24 cellular contexts compared by ENCODE assay signal in the genomic region with DNA sequence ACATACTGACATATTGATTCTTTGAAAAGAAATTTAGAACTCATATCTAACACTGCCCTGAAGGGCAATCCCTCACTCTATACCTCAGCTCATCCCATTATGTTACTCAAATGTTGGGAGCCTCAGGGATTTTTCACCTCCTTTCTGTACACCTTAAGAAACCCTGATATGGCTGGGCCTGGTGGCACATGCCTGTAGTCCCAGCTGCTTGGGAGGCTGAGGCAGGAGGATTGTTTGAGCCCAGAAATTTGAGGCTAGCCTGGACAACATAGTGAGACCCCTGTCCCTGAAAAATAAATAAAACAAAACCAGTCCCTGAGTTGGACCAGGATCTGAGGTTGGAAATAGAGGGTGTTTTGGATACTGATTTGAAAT. TPM values are rescaled to one million over a fixed set of nuclear protein-coding genes. Genes with fewer than 3 reads are reported as not detected.
"Had no signal": no experiment of that assay in that cellular context is flagged by ENCODE, and none has a peak within 500 bp of the region (broad histone marks: within the 10 kb centered on the region; RNA-seq: fewer than 3 reads in every experiment).

No MANE protein-coding gene starts in this region.

- H3K27me3 ChIP-seq: MG63, SJSA1 had no signal

- H3K4me3 Mint-ChIP-seq: activated CD4-positive, alpha-beta T cell treated with anti-CD3 and anti-CD28 coated beads for 36 hours; activated CD4-positive, alpha-beta T cell treated with anti-CD3 and anti-CD28 coated beads, Interleukin-2, amount 10 ng/mL, durations not matched to agents 7 days and 5 days; activated CD8-positive, alpha-beta T cell treated with anti-CD3 and anti-CD28 coated beads, Interleukin-2, amount 10 ng/mL, durations not matched to agents 7 days and 5 days; activated naive CD4-positive, alpha-beta T cell treated with anti-CD3 and anti-CD28 coated beads, Interleukin-2, amount 10 ng/mL, durations not matched to agents 7 days and 5 days; activated naive CD8-positive, alpha-beta T cell; activated naive CD8-positive, alpha-beta T cell treated with anti-CD3 and anti-CD28 coated beads, Interleukin-2, amount 50 U/mL, for 24 hours; activated T-cell treated with anti-CD3 and anti-CD28 coated beads, Interleukin-2, amount 50 U/mL, for 24 hours; activated T-helper 1 cell treated with anti-CD3 and anti-CD28 coated beads, Interleukin-12 subunit alpha, Interleukin-12 subunit beta, Interleukin-2, Interleukin-4 antibody, amounts not matched to agents 30 ng/mL and 10 ng/mL and 1 ng/mL, durations not matched to agents 14 hours and 24 hours and 36 hours; brain; T-helper 1 cell treated with Interleukin-12 subunit alpha and Interleukin-12 subunit beta and Interleukin-4 antibody, amounts not matched to agents 30 μg/mL and 1 μg/mL, for 36 hours; T-helper 2 cell treated with Interferon-gamma antibody and Interleukin-4, amounts not matched to agents 5 μg/mL and 100 μg/mL, for 36 hours had no signal

- ATAC-seq: activated CD4-positive, alpha-beta T cell treated with anti-CD3 and anti-CD28 coated beads for 36 hours; activated CD8-positive, alpha-beta T cell treated with anti-CD3 and anti-CD28 coated beads, Interleukin-2, amount 10 ng/mL, durations not matched to agents 7 days and 5 days; activated naive CD8-positive, alpha-beta T cell treated with anti-CD3 and anti-CD28 coated beads, Interleukin-2, amount 50 U/mL, for 24 hours; Panc1 had no signal

- H3K36me3 Mint-ChIP-seq: activated naive CD4-positive, alpha-beta T cell treated with anti-CD3 and anti-CD28 coated beads, Interleukin-2, amount 10 ng/mL, durations not matched to agents 7 days and 5 days; brain had no signal

- H3K9me2 ChIP-seq: SK-N-SH had no signal

- DNase-seq: activated CD8-positive, alpha-beta T cell treated with anti-CD3 and anti-CD28 coated beads, Interleukin-2, amount 10 ng/mL, durations not matched to agents 7 days and 5 days; activated T-cell treated with anti-CD3 and anti-CD28 coated beads, Interleukin-2, amount 50 U/mL, for 24 hours; anterior cingulate cortex; cerebellar nuclear complex; NCI-H1105 treated with DMSO at 0.1 percent for 48 hours; NCI-H1436; NCI-H1694; NCI-H1930; NCI-H2081 treated with DMSO at 0.1 percent for 48 hours; NCI-H345; NCI-H748 treated with DMSO at 0.1 percent for 48 hours; SK-N-SH had no signal

- H3K4me3 ChIP-seq: MG63, SJSA1 had no signal

- H3K4me2 ChIP-seq: SK-N-SH had no signal

- H3K4me1 Mint-ChIP-seq: activated CD4-positive, alpha-beta T cell treated with anti-CD3 and anti-CD28 coated beads for 36 hours; activated CD4-positive, alpha-beta T cell treated with anti-CD3 and anti-CD28 coated beads, Interleukin-2, amount 10 ng/mL, durations not matched to agents 7 days and 5 days; activated naive CD4-positive, alpha-beta T cell treated with anti-CD3 and anti-CD28 coated beads, Interleukin-2, amount 10 ng/mL, durations not matched to agents 7 days and 5 days; activated naive CD8-positive, alpha-beta T cell treated with anti-CD3 and anti-CD28 coated beads, Interleukin-2, amount 50 U/mL, for 24 hours; brain had no signal

- H3K9me3 ChIP-seq: SJSA1, SK-N-SH had no signal

- H3K27me3 Mint-ChIP-seq: activated CD4-positive, alpha-beta T cell treated with anti-CD3 and anti-CD28 coated beads for 36 hours; activated CD4-positive, alpha-beta T cell treated with anti-CD3 and anti-CD28 coated beads, Interleukin-2, amount 10 ng/mL, durations not matched to agents 7 days and 5 days; activated naive CD4-positive, alpha-beta T cell treated with anti-CD3 and anti-CD28 coated beads, Interleukin-2, amount 10 ng/mL, durations not matched to agents 7 days and 5 days; activated naive CD8-positive, alpha-beta T cell; activated naive CD8-positive, alpha-beta T cell treated with anti-CD3 and anti-CD28 coated beads, Interleukin-2, amount 50 U/mL, for 24 hours; activated T-cell treated with anti-CD3 and anti-CD28 coated beads, Interleukin-2, amount 50 U/mL, for 24 hours had no signal

- H3K27ac Mint-ChIP-seq: activated CD4-positive, alpha-beta T cell treated with anti-CD3 and anti-CD28 coated beads for 36 hours; activated CD4-positive, alpha-beta T cell treated with anti-CD3 and anti-CD28 coated beads, Interleukin-2, amount 10 ng/mL, durations not matched to agents 7 days and 5 days; activated CD8-positive, alpha-beta T cell treated with anti-CD3 and anti-CD28 coated beads, Interleukin-2, amount 10 ng/mL, durations not matched to agents 7 days and 5 days; activated naive CD4-positive, alpha-beta T cell treated with anti-CD3 and anti-CD28 coated beads, Interleukin-2, amount 10 ng/mL, durations not matched to agents 7 days and 5 days; activated naive CD8-positive, alpha-beta T cell; activated naive CD8-positive, alpha-beta T cell treated with anti-CD3 and anti-CD28 coated beads, Interleukin-2, amount 50 U/mL, for 24 hours; activated T-cell treated with anti-CD3 and anti-CD28 coated beads, Interleukin-2, amount 50 U/mL, for 24 hours; activated T-helper 1 cell treated with anti-CD3 and anti-CD28 coated beads, Interleukin-12 subunit alpha, Interleukin-12 subunit beta, Interleukin-2, Interleukin-4 antibody, amounts not matched to agents 30 ng/mL and 10 ng/mL and 1 ng/mL, durations not matched to agents 14 hours and 24 hours and 36 hours; brain; T-helper 1 cell treated with Interleukin-12 subunit alpha and Interleukin-12 subunit beta and Interleukin-4 antibody, amounts not matched to agents 30 μg/mL and 1 μg/mL, for 36 hours; T-helper 2 cell treated with Interferon-gamma antibody and Interleukin-4, amounts not matched to agents 5 μg/mL and 100 μg/mL, for 36 hours had no signal

- H3K36me3 ChIP-seq: MG63, SJSA1 had no signal

RNA-seq across cellular contexts. Expression of a gene that starts 58.3 kb away (rescaled TPM):
- total RNA-seq: SJSA1 had no signal
- polyA plus RNA-seq: SK-N-SH had no signal
